Comparison of ENCODE assay signal across 8 cellular contexts in the genomic region with DNA sequence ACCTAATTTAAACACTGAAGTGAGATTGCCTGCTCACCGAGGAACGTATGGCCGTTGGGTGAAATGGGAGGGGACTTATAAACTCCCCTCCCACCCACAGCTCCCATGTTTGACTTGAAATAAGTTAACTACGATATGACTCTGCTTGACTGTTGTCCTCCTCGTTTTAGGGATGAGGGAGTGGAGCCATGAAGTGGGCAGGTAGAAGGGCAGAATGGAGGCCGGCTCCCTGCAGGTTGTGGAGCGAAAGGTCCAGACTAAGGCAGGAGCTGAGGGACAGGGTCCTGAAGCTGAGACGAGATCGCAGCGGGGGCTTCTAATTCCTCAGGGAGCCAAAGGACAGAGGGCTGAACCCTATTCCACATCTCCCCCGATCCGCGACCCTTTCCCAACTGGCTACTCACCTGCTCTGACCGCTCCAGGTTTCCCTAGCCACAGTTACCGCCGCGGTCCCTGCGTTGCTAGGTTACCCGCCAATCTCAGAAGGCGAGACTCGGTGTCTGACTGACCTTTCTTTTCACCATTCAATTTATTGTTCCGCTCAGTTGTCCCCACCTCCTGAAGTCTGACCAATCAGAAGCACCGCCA. TPM values are rescaled to one million over a fixed set of nuclear protein-coding genes. Genes with fewer than 3 reads are reported as not detected.
DNase-seq lines count a peak whose midpoint lies in the region; ATAC-seq and TF ChIP-seq lines count a peak whose summit lies in the region.

No MANE protein-coding gene starts in this region.

- peaks cover 17% of the 10 kb centered on the region for H3K36me3 Mint-ChIP-seq in stimulated activated effector memory CD8-positive, alpha-beta T cell treated with anti-CD3 and anti-CD28 coated beads, Interleukin-12 subunit alpha, Interleukin-12 subunit beta, amount 100 ng/mL, for 72 hours

- DNase-seq in ACHN (peak; percentile 37), head of caudate nucleus (no peak), NK-92 (lab: John Stamatoyannopoulos, UW; ENCODE audit: unreplicated experiment) (no peak)
- DNase-seq in stimulated activated effector memory CD8-positive, alpha-beta T cell treated with anti-CD3 and anti-CD28 coated beads, Interleukin-12 subunit alpha, Interleukin-12 subunit beta, amount 100 ng/mL, for 72 hours (ENCODE audit: low spot score in 2 of 2): no peak
- DNase-seq in stimulated activated CD4-positive, alpha-beta T cell treated with anti-CD3 and anti-CD28 coated beads, Interleukin-12 subunit alpha, Interleukin-12 subunit beta, amount 100 ng/mL, for 4 hours: no peak

- H3K4me3 ChIP-seq in gastroesophageal sphincter: peak overlapping the region; percentile 50 to 54

- H3K27ac ChIP-seq in gastroesophageal sphincter: peak overlapping the region in 3 of 4 donors; percentile 54 to 73 (median 63)

- no peaks in the 10 kb centered on the region for H3K27me3 ChIP-seq in gastroesophageal sphincter

- peak overlapping the region; percentile 85 for H3K27ac Mint-ChIP-seq in stimulated activated effector memory CD8-positive, alpha-beta T cell treated with anti-CD3 and anti-CD28 coated beads, Interleukin-12 subunit alpha, Interleukin-12 subunit beta, amount 100 ng/mL, for 72 hours

- no peaks in the 10 kb centered on the region for H3K9me3 Mint-ChIP-seq in stimulated activated effector memory CD8-positive, alpha-beta T cell treated with anti-CD3 and anti-CD28 coated beads, Interleukin-12 subunit alpha, Interleukin-12 subunit beta, amount 100 ng/mL, for 72 hours

- H3K4me1 Mint-ChIP-seq in stimulated activated effector memory CD8-positive, alpha-beta T cell treated with anti-CD3 and anti-CD28 coated beads, Interleukin-12 subunit alpha, Interleukin-12 subunit beta, amount 100 ng/mL, for 72 hours: peaks cover 17% of the 10 kb centered on the region

- TF ChIP-seq EP300 in gastroesophageal sphincter (IDR thresholded peaks at IDR 0.05): no peak

- H3K9me3 ChIP-seq in gastroesophageal sphincter: no peaks in the 10 kb centered on the region

- intact Hi-C loops in head of caudate nucleus (cut with DNase I): loop anchor here (5.0 kb wide), 1 partner anchor 37 kb away; no protein-coding TSS in a partner anchor

- no peak for TF ChIP-seq POLR2A in gastroesophageal sphincter (IDR thresholded peaks at IDR 0.05)

- H3K4me3 Mint-ChIP-seq in stimulated activated effector memory CD8-positive, alpha-beta T cell treated with anti-CD3 and anti-CD28 coated beads, Interleukin-12 subunit alpha, Interleukin-12 subunit beta, amount 100 ng/mL, for 72 hours: peak overlapping the region; percentile 70

- WGBS in gastroesophageal sphincter (ENCODE audit: low coverage in 1 of 2), 2 donors: 0 to 1% methylated on average over 18 to 19 of the region's 23 CpGs

- peaks cover 0 to 2% of the 10 kb centered on the region in 2 donors for H3K36me3 ChIP-seq in gastroesophageal sphincter

- H3K4me1 ChIP-seq in gastroesophageal sphincter: peaks cover 5 to 45% (median 14%) of the 10 kb centered on the region in 3 donors

- ATAC-seq in GM19468 (IDR thresholded peaks at IDR 0.05; ENCODE audit: extremely low read depth, unreplicated experiment) (peak; percentile 84), SK-N-SH treated with all-trans-retinoic acid at 6 μM for 48 hours (peak; percentile 6), gastroesophageal sphincter (no peak)
- ATAC-seq in stimulated activated effector memory CD8-positive, alpha-beta T cell treated with anti-CD3 and anti-CD28 coated beads, Interleukin-12 subunit alpha, Interleukin-12 subunit beta, amount 100 ng/mL, for 72 hours: no peak

- no peak for TF ChIP-seq CTCF in gastroesophageal sphincter (IDR thresholded peaks at IDR 0.05)

- in situ Hi-C loops in ACHN (cut with HindIII; ENCODE audit: low pct_ligation_motif_present, low pct_unique_long_range_greater_than_20kb, low sequenced_read_pairs): no loop called here

TF ChIP-seq in SK-N-SH treated with all-trans-retinoic acid at 6 μM for 48 hours, 23 proteins besides CTCF, POLR2A, EP300 and RAD21:
- TF ChIP-seq GLIS3 (CRISPR knock-in tag; IDR thresholded peaks at IDR 0.05) (no peak), ZNF70 (CRISPR knock-in tag; IDR thresholded peaks at IDR 0.05) (no peak), RARB (CRISPR knock-in tag; IDR thresholded peaks at IDR 0.05) (no peak), ZNF8 (CRISPR knock-in tag; IDR thresholded peaks at IDR 0.05) (no peak), ZNF565 (CRISPR knock-in tag; conservative IDR thresholded peaks at IDR 0.05; ENCODE audit: low read depth) (no peak), CSRNP3 (CRISPR knock-in tag; IDR thresholded peaks at IDR 0.05) (no peak), ESRRG (CRISPR knock-in tag; IDR thresholded peaks at IDR 0.05) (no peak), ARNTL (CRISPR knock-in tag; IDR thresholded peaks at IDR 0.05; ENCODE audit: borderline replicate concordance, low read depth) (no peak), ZC3H10 (CRISPR knock-in tag; IDR thresholded peaks at IDR 0.05) (no peak), ISL1 (CRISPR knock-in tag; IDR thresholded peaks at IDR 0.05) (no peak), TCF4 (CRISPR knock-in tag; IDR thresholded peaks at IDR 0.05; ENCODE audit: borderline replicate concordance) (no peak), PPARA (CRISPR knock-in tag; IDR thresholded peaks at IDR 0.05; ENCODE audit: borderline replicate concordance) (no peak)

RNA-seq across cellular contexts. Expression of gene TPCN1, which starts 0.6 kb away (rescaled TPM):
- total RNA-seq in gastroesophageal sphincter: 10 to 100 TPM; 24.0 to 47.0 (median 37.3) TPM

RNA-seq across cellular contexts. Expression of gene RITA1, which starts 35.2 kb away (rescaled TPM):
- 10 to 100 TPM; 12.3 to 22.8 (median 16.6) TPM for total RNA-seq in gastroesophageal sphincter

RNA-seq across cellular contexts. Expression of gene DDX54, which starts 35.4 kb away (rescaled TPM):
- total RNA-seq in gastroesophageal sphincter: 10 to 100 TPM; 38.0 to 60.4 (median 53.3) TPM

Comparison
In these comparisons a context has a peak if more than half of its experiments do, and no peak if none do; other contexts are left out.
1. ATAC-seq: peak in GM19468 (single experiment) and SK-N-SH treated with all-trans-retinoic acid at 6 μM for 48 hours (single experiment); none in gastroesophageal sphincter (single experiment) and stimulated activated effector memory CD8-positive, alpha-beta T cell treated with anti-CD3 and anti-CD28 coated beads, Interleukin-12 subunit alpha, Interleukin-12 subunit beta, amount 100 ng/mL, for 72 hours (single experiment).